ENCODE assay signal across 11 cellular contexts in the genomic region with DNA sequence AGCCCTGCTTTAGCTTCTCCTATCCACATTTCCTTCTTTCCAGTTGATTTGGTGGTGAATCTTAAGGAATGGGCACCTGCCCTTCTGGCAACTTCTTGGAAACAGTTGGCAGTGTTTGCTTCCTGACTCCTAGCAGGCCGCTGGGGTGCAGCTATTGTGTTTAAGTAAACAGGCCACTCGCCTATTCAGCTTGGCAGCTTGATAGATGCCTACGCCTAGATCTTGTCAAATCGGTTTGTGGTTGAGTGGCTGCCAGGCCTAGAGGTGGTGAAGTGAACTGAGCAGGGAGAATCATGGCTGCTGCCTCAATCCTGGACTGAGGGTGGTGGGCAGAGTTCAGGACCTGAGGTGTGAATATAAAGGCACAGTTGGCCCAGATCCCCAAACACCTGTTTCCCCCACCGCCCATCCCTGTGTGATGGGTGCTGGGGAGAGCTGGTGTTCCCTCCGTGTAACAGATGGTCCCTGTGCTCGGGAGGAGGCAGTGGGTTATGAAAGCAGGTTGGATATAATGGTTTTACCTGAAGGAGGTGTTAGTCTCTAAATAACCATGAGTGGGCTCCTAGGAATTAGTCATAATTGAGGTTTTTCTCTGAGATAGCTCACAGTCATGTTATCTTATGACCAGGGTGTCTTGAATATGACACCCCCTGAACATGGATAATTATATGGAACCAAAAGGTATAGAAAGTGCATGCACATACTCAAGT. TPM values are rescaled to one million over a fixed set of nuclear protein-coding genes. Genes with fewer than 3 reads are reported as not detected.
DNase-seq lines count a peak whose midpoint lies in the region; ATAC-seq and TF ChIP-seq lines count a peak whose summit lies in the region.
"Had no signal": no experiment of that assay in that cellular context is flagged by ENCODE, and none has a peak within 500 bp of the region (broad histone marks: within the 10 kb centered on the region; RNA-seq: fewer than 3 reads in every experiment).

No MANE protein-coding gene starts in this region.

- H3K4me3 ChIP-seq in right lobe of liver (no peak overlapping the region), uterus (no peak overlapping the region), ascending aorta (no peak overlapping the region)

- CTCF ChIA-PET in RWPE1 (lab: Yijun Ruan, JAX), result interaction anchor here (0.6 to 1.0 kb wide), 2 partner anchors 9 to 66 kb away, joined by 3 to 9 read pairs; no protein-coding TSS in a partner anchor

- no peak for TF ChIP-seq POLR2A in right lobe of liver (IDR thresholded peaks at IDR 0.05)
- TF ChIP-seq POLR2A in uterus (IDR thresholded peaks at IDR 0.05), result no peak

- H3K9me3 Mint-ChIP-seq in activated T-helper 2 cell treated with anti-CD3 and anti-CD28 coated beads, Interferon-gamma antibody, Interleukin-2, Interleukin-4, amounts not matched to agents 10 μg/mL and 5 μg/mL and 100 μg/mL, durations not matched to agents 14 hours and 24 hours and 36 hours, result no peaks in the 10 kb centered on the region
- H3K9me3 Mint-ChIP-seq: dendritic cell treated with granulocyte-macrophage colony-stimulating factor and Interleukin-4, amounts not matched to agents 40 ng/mL and 50 ng/mL, for 4 days had no signal

- WGBS in right lobe of liver (ENCODE audit: insufficient coverage, low coverage, low lambda C conversion rate, missing lambda C conversion rate), result 42% methylated on average over 6 of the region's 7 CpGs

- TF ChIP-seq CTCF in right lobe of liver (IDR thresholded peaks at IDR 0.05) (peak in 2 of 4 donors; percentile 6 to 12), uterus (IDR thresholded peaks at IDR 0.05) (no peak), ascending aorta (IDR thresholded peaks at IDR 0.05) (no peak), RWPE1 (conservative IDR thresholded peaks at IDR 0.05; ENCODE audit: low read depth) (no peak)

- peak in 2 of 3 donors; percentile 17 to 46 for DNase-seq in stimulated activated CD4-positive, alpha-beta T cell treated with anti-CD3 and anti-CD28 coated beads, Interleukin-12 subunit alpha, Interleukin-12 subunit beta, amount 100 ng/mL, for 48 hours (ENCODE audit: low read depth in 2 of 3, low spot score in 1 of 3)
- no peak for DNase-seq in stimulated activated CD4-positive, alpha-beta T cell treated with anti-CD3 and anti-CD28 coated beads, Interleukin-12 subunit alpha, Interleukin-12 subunit beta, amount 100 ng/mL, for 4 hours
- DNase-seq in activated T-helper 2 cell treated with anti-CD3 and anti-CD28 coated beads, Interferon-gamma antibody, Interleukin-2, Interleukin-4, amounts not matched to agents 10 μg/mL and 5 μg/mL and 100 μg/mL, durations not matched to agents 14 hours and 24 hours and 36 hours (ENCODE audit: low spot score), result no peak
- DNase-seq in right lobe of liver (peak; percentile 60 to 74 (median 74)), uterus (peak in 1 of 2 donors; percentile 21), ascending aorta (ENCODE audit: low spot score in 2 of 2) (no peak), AG08396 (ENCODE audit: low spot score) (no peak), RWPE1 (ENCODE audit: low spot score) (no peak)

- H3K4me1 ChIP-seq in right lobe of liver (peaks cover 0 to 40% (median 16%) of the 10 kb centered on the region in 4 donors), uterus (no peaks in the 10 kb centered on the region), ascending aorta (no peaks in the 10 kb centered on the region)

- H3K4me3 Mint-ChIP-seq in activated T-helper 2 cell treated with anti-CD3 and anti-CD28 coated beads, Interferon-gamma antibody, Interleukin-2, Interleukin-4, amounts not matched to agents 10 μg/mL and 5 μg/mL and 100 μg/mL, durations not matched to agents 14 hours and 24 hours and 36 hours (ENCODE audit: low read depth), result peak overlapping the region; percentile 19
- H3K4me3 Mint-ChIP-seq: dendritic cell treated with granulocyte-macrophage colony-stimulating factor and Interleukin-4, amounts not matched to agents 40 ng/mL and 50 ng/mL, for 4 days had no signal

- no peaks in the 10 kb centered on the region for H3K9me3 ChIP-seq in right lobe of liver
- no peaks in the 10 kb centered on the region for H3K9me3 ChIP-seq in uterus
- H3K9me3 ChIP-seq in ascending aorta, result no peaks in the 10 kb centered on the region

- H3K27ac ChIP-seq in right lobe of liver (peak overlapping the region in 1 of 3 donors; percentile 10), uterus (peak overlapping the region; percentile 16 to 17), ascending aorta (no peak overlapping the region), RWPE1 (no peak overlapping the region)

- peak overlapping the region; percentile 31 for H3K27ac Mint-ChIP-seq in activated T-helper 2 cell treated with anti-CD3 and anti-CD28 coated beads, Interferon-gamma antibody, Interleukin-2, Interleukin-4, amounts not matched to agents 10 μg/mL and 5 μg/mL and 100 μg/mL, durations not matched to agents 14 hours and 24 hours and 36 hours
- H3K27ac Mint-ChIP-seq: dendritic cell treated with granulocyte-macrophage colony-stimulating factor and Interleukin-4, amounts not matched to agents 40 ng/mL and 50 ng/mL, for 4 days had no signal

- peak; percentile 7 to 38 (median 33) for ATAC-seq in right lobe of liver

- intact Hi-C loops in activated T-helper 2 cell treated with anti-CD3 and anti-CD28 coated beads, Interferon-gamma antibody, Interleukin-2, Interleukin-4, amounts not matched to agents 10 μg/mL and 5 μg/mL and 100 μg/mL, durations not matched to agents 14 hours and 24 hours and 36 hours (cut with micrococcal nuclease), result loop anchor here (2.0 kb wide), 1 partner anchor 14 kb away; no protein-coding TSS in a partner anchor
- intact Hi-C loops in right lobe of liver (cut with DNase I), result no loop called here
- intact Hi-C loops in uterus (cut with DNase I; ENCODE audit: low total_unique reads), result no loop called here
- intact Hi-C loops in ascending aorta (cut with DNase I), result no loop called here

- H3K27me3 ChIP-seq in right lobe of liver, result no peaks in the 10 kb centered on the region
- H3K27me3 ChIP-seq in uterus, result no peaks in the 10 kb centered on the region
- H3K27me3 ChIP-seq in ascending aorta, result no peaks in the 10 kb centered on the region

- H3K36me3 ChIP-seq in right lobe of liver, result no peaks in the 10 kb centered on the region
- no peaks in the 10 kb centered on the region for H3K36me3 ChIP-seq in uterus
- H3K36me3 ChIP-seq in ascending aorta, result no peaks in the 10 kb centered on the region

- H3K36me3 Mint-ChIP-seq in activated T-helper 2 cell treated with anti-CD3 and anti-CD28 coated beads, Interferon-gamma antibody, Interleukin-2, Interleukin-4, amounts not matched to agents 10 μg/mL and 5 μg/mL and 100 μg/mL, durations not matched to agents 14 hours and 24 hours and 36 hours (ENCODE audit: low read depth), result no peaks in the 10 kb centered on the region

- peaks cover 42% of the 10 kb centered on the region for H3K27me3 Mint-ChIP-seq in activated T-helper 2 cell treated with anti-CD3 and anti-CD28 coated beads, Interferon-gamma antibody, Interleukin-2, Interleukin-4, amounts not matched to agents 10 μg/mL and 5 μg/mL and 100 μg/mL, durations not matched to agents 14 hours and 24 hours and 36 hours (ENCODE audit: low read depth)

- peaks cover 39% of the 10 kb centered on the region for H3K4me1 Mint-ChIP-seq in activated T-helper 2 cell treated with anti-CD3 and anti-CD28 coated beads, Interferon-gamma antibody, Interleukin-2, Interleukin-4, amounts not matched to agents 10 μg/mL and 5 μg/mL and 100 μg/mL, durations not matched to agents 14 hours and 24 hours and 36 hours (ENCODE audit: low read depth)

- POLR2A ChIA-PET in RWPE1 (lab: Yijun Ruan, JAX; ENCODE audit: low non-redundant PET), result interaction anchor here (0.6 kb wide), 1 partner anchor 276 kb away, joined by 4 read pairs; no protein-coding TSS in a partner anchor

RNA-seq across cellular contexts. Expression of gene PLA2G2C, which starts 0.9 kb away (rescaled TPM):
- total RNA-seq in activated T-helper 2 cell treated with anti-CD3 and anti-CD28 coated beads, Interferon-gamma antibody, Interleukin-2, Interleukin-4, amounts not matched to agents 10 μg/mL and 5 μg/mL and 100 μg/mL, durations not matched to agents 14 hours and 24 hours and 36 hours, result 0.30 TPM in 1 of 2 replicates, not detected in the other
- total RNA-seq in right lobe of liver (not detected), uterus (not detected), ascending aorta (not detected)
- total RNA-seq: osteoblast, RPMI7951 had no signal

RNA-seq across cellular contexts. Expression of gene UBXN10, which starts 1.4 kb away (rescaled TPM):
- total RNA-seq in activated T-helper 2 cell treated with anti-CD3 and anti-CD28 coated beads, Interferon-gamma antibody, Interleukin-2, Interleukin-4, amounts not matched to agents 10 μg/mL and 5 μg/mL and 100 μg/mL, durations not matched to agents 14 hours and 24 hours and 36 hours, result 0.32 and 0.39 TPM in 2 replicates
- total RNA-seq in right lobe of liver (1 to 10 TPM in 4 of 6 experiments, under 1 TPM in 2; 0.35 to 2.5 (median 1.8) TPM), uterus (10 to 100 TPM in 1 of 4 donors, 1 to 10 TPM in 3; 1.2 to 11.3 (median 3.3) TPM), ascending aorta (not detected)

RNA-seq across cellular contexts. Expression of gene PLA2G2F, which starts 48.1 kb away (rescaled TPM):
- not detected in 2 replicates for total RNA-seq in activated T-helper 2 cell treated with anti-CD3 and anti-CD28 coated beads, Interferon-gamma antibody, Interleukin-2, Interleukin-4, amounts not matched to agents 10 μg/mL and 5 μg/mL and 100 μg/mL, durations not matched to agents 14 hours and 24 hours and 36 hours
- total RNA-seq in right lobe of liver, result not detected
- total RNA-seq in uterus, result under 1 TPM in 1 of 4 donors, not detected in 3; 0.07 TPM
- not detected for total RNA-seq in ascending aorta
- total RNA-seq: osteoblast, RPMI7951 had no signal

Comparison
In these comparisons a context has a peak if more than half of its experiments do, and no peak if none do; other contexts are left out.
1. DNase-seq: peak in stimulated activated CD4-positive, alpha-beta T cell treated with anti-CD3 and anti-CD28 coated beads, Interleukin-12 subunit alpha, Interleukin-12 subunit beta, amount 100 ng/mL, for 48 hours (2 of 3) and right lobe of liver (3 of 3); none in stimulated activated CD4-positive, alpha-beta T cell treated with anti-CD3 and anti-CD28 coated beads, Interleukin-12 subunit alpha, Interleukin-12 subunit beta, amount 100 ng/mL, for 4 hours (single experiment), activated T-helper 2 cell treated with anti-CD3 and anti-CD28 coated beads, Interferon-gamma antibody, Interleukin-2, Interleukin-4, amounts not matched to agents 10 μg/mL and 5 μg/mL and 100 μg/mL, durations not matched to agents 14 hours and 24 hours and 36 hours (single experiment), ascending aorta (0 of 2), AG08396 (single experiment) and RWPE1 (single experiment).
2. H3K27ac ChIP-seq: peak in uterus (2 of 2); none in ascending aorta (0 of 2) and RWPE1 (single experiment).